Comparison of ENCODE assay signal across 8 cellular contexts in genomic region chr1:94522304-94522703, GRCh38. TPM values are rescaled to one million over a fixed set of nuclear protein-coding genes. Genes with fewer than 3 reads are reported as not detected.
DNase-seq lines count a peak whose midpoint lies in the region; ATAC-seq and TF ChIP-seq lines count a peak whose summit lies in the region.

No MANE protein-coding gene starts in this region.

- H3K9ac ChIP-seq in liver (ENCODE audit: low read depth in 1 of 2, low read length in 2 of 2) = no peak overlapping the region

- H3K4me3 ChIP-seq in ascending aorta (no peak overlapping the region), liver (ENCODE audit: low read depth in 1 of 3, low read length in 3 of 3) (no peak overlapping the region)

- DNase-seq in COLO829 (ENCODE audit: low spot score) (peak; percentile 13), Kasumi-1 (lab: John Stamatoyannopoulos, UW) (peak; percentile 43 to 58), ascending aorta (ENCODE audit: low spot score in 2 of 2) (no peak)
- DNase-seq in activated effector memory CD4-positive, alpha-beta T cell treated with Interleukin-2 at 50 U/mL for 16 hours = no peak

- 52% methylated on average over 4 of the region's 4 CpGs for WGBS in liver

- H3K27me3 ChIP-seq in ascending aorta = no peaks in the 10 kb centered on the region
- no peaks in the 10 kb centered on the region for H3K27me3 ChIP-seq in liver (ENCODE audit: control insufficient read depth in 4 of 4, insufficient read depth in 4 of 4, low read length in 3 of 4)

- H3K36me3 ChIP-seq in ascending aorta (peaks cover 0 to 7% of the 10 kb centered on the region in 2 donors), liver (ENCODE audit: control insufficient read depth in 4 of 4, insufficient read depth in 3 of 4, low read depth in 1 of 4, low read length in 3 of 4) (peaks cover 1 to 21% (median 5%) of the 10 kb centered on the region in 4 donors)

- TF ChIP-seq CTCF in ascending aorta (IDR thresholded peaks at IDR 0.05) = peak; percentile 30 to 79 (median 39)
- TF ChIP-seq CTCF in liver (IDR thresholded peaks at IDR 0.05; ENCODE audit: low read depth, low read length, missing input control) = no peak

- H3K4me1 ChIP-seq in ascending aorta (no peaks in the 10 kb centered on the region), liver (ENCODE audit: control insufficient read depth in 4 of 4, insufficient read depth in 4 of 4, low read length in 3 of 4) (no peaks in the 10 kb centered on the region)

- H3K27ac ChIP-seq in ascending aorta (no peak overlapping the region), liver (ENCODE audit: low read depth in 1 of 2, low read length in 2 of 2) (no peak overlapping the region)

- intact Hi-C loops in ascending aorta (cut with DNase I) = loop anchor here (1.0 to 2.0 kb wide), 3 partner anchors 77 to 520 kb away; no protein-coding TSS in a partner anchor

- H3K9me3 ChIP-seq in ascending aorta = no peaks in the 10 kb centered on the region
- no peaks in the 10 kb centered on the region for H3K9me3 ChIP-seq in liver (ENCODE audit: control insufficient read depth in 4 of 4, low read length in 3 of 4)

- ATAC-seq in GM21390 (IDR thresholded peaks at IDR 0.05; ENCODE audit: unreplicated experiment) (no peak), GM19328 (IDR thresholded peaks at IDR 0.05; ENCODE audit: unreplicated experiment) (no peak), HG03095 (IDR thresholded peaks at IDR 0.05; ENCODE audit: unreplicated experiment) (no peak)

- peak; percentile 71 to 76 for TF ChIP-seq RAD21 in liver (IDR thresholded peaks at IDR 0.05)

TF ChIP-seq in liver, 16 proteins besides CTCF, POLR2A, EP300 and RAD21:
- TF ChIP-seq JUND (IDR thresholded peaks at IDR 0.05) = no peak

RNA-seq across cellular contexts. Expression of gene F3, which starts 19.3 kb away (rescaled TPM):
- total RNA-seq in ascending aorta (32.5 TPM), liver (1 to 10 TPM; 1.0 to 2.7 TPM)
- 1 to 10 TPM; 1.1 to 1.6 TPM for polyA plus RNA-seq in liver

Comparison
In these comparisons a context has a peak if more than half of its experiments do, and no peak if none do; other contexts are left out.
1. DNase-seq: peak in COLO829 (single experiment) and Kasumi-1 (2 of 2); none in ascending aorta (0 of 2) and activated effector memory CD4-positive, alpha-beta T cell treated with Interleukin-2 at 50 U/mL for 16 hours (single experiment).